Comparison of ENCODE assay signal across 9 cellular contexts in genomic region chr11:13955971-13956421, GRCh38. TPM values are rescaled to one million over a fixed set of nuclear protein-coding genes. Genes with fewer than 3 reads are reported as not detected.
DNase-seq lines count a peak whose midpoint lies in the region; ATAC-seq, FAIRE-seq and TF ChIP-seq lines count a peak whose summit lies in the region.
"Had no signal": no experiment of that assay in that cellular context is flagged by ENCODE, and none has a peak within 500 bp of the region (broad histone marks: within the 10 kb centered on the region; RNA-seq: fewer than 3 reads in every experiment).

No MANE protein-coding gene starts in this region.

- CTCF ChIA-PET in SK-N-SH (lab: Yijun Ruan, JAX): interaction anchor here (0.8 to 15.0 kb wide), 26 partner anchors 9 to 499 kb away, joined by 3 to 101 read pairs (median 4); no protein-coding TSS in a partner anchor

- peak; percentile 86 for TF ChIP-seq CTCF in SK-N-SH (IDR thresholded peaks at IDR 0.05)
- peak; percentile 91 for TF ChIP-seq CTCF in astrocyte (IDR thresholded peaks at IDR 0.05; ENCODE audit: insufficient read depth, low read depth, low read length)

- DNase-seq in NCI-H1436 (lab: John Stamatoyannopoulos, UW) (peak; percentile 33), NCI-H1436 treated with DMSO at 0.1 percent for 48 hours (lab: John Stamatoyannopoulos, UW) (no peak), SK-N-SH (peak; percentile 44), astrocyte (ENCODE audit: low read depth) (peak; percentile 29), hypothalamus (lab: John Stamatoyannopoulos, UW) (peak in 27 of 51 donors; percentile 6 to 61 (median 31)), smooth muscle cell of the brain vasculature (ENCODE audit: low read depth, low spot score) (peak; percentile 53)
- peak; percentile 52 for DNase-seq in Jurkat, Clone E6-1 (ENCODE audit: low read depth, low spot score)

- no peak for ATAC-seq in GM19395 (IDR thresholded peaks at IDR 0.05; ENCODE audit: unreplicated experiment)

- no peaks in the 10 kb centered on the region for H3K4me1 Mint-ChIP-seq in astrocyte (ENCODE audit: low read depth, unreplicated experiment)

- H3K36me3 Mint-ChIP-seq in astrocyte (ENCODE audit: low read depth, unreplicated experiment): no peaks in the 10 kb centered on the region

- H3K27ac Mint-ChIP-seq in astrocyte (ENCODE audit: unreplicated experiment): no peak overlapping the region
- H3K27ac Mint-ChIP-seq: dendritic cell treated with granulocyte-macrophage colony-stimulating factor and Interleukin-4, amounts not matched to agents 40 ng/mL and 50 ng/mL, for 4 days had no signal

- no peaks in the 10 kb centered on the region for H3F3A ChIP-seq in SK-N-SH (replicated peaks; ENCODE audit: insufficient read depth)

- no peaks in the 10 kb centered on the region for H3K9me3 Mint-ChIP-seq in astrocyte (ENCODE audit: unreplicated experiment)
- H3K9me3 Mint-ChIP-seq: dendritic cell treated with granulocyte-macrophage colony-stimulating factor and Interleukin-4, amounts not matched to agents 40 ng/mL and 50 ng/mL, for 4 days had no signal

- H3K4me2 ChIP-seq in SK-N-SH (no peak overlapping the region), astrocyte (ENCODE audit: low read length) (no peak overlapping the region)

- no peak overlapping the region for H3K4me3 Mint-ChIP-seq in astrocyte (ENCODE audit: unreplicated experiment)
- H3K4me3 Mint-ChIP-seq: dendritic cell treated with granulocyte-macrophage colony-stimulating factor and Interleukin-4, amounts not matched to agents 40 ng/mL and 50 ng/mL, for 4 days had no signal

- peaks cover 11% of the 10 kb centered on the region; the same call in 1 of the 2 replicates for H3K27me3 ChIP-seq in SK-N-SH (ENCODE audit: insufficient read depth)
- peaks cover 66% of the 10 kb centered on the region for H3K27me3 ChIP-seq in astrocyte (ENCODE audit: insufficient read depth, low read length)

- H3K4me1 ChIP-seq in SK-N-SH (ENCODE audit: control insufficient read depth in 1 of 2, insufficient read depth in 2 of 2, low read depth in 1 of 2, low read length in 1 of 2) (peaks cover 0 to 6% of the 10 kb centered on the region in 2 experiments; a peak in 1 of 4 replicates), astrocyte (ENCODE audit: insufficient read depth, low read length) (no peaks in the 10 kb centered on the region)

- no peaks in the 10 kb centered on the region for H3K9me3 ChIP-seq in SK-N-SH
- no peaks in the 10 kb centered on the region for H3K9me3 ChIP-seq in astrocyte (ENCODE audit: insufficient read depth, low read depth, low read length)

- H3K36me3 ChIP-seq in SK-N-SH (replicated peaks in 1 of 2; ENCODE audit: control insufficient read depth in 1 of 2, insufficient read depth in 2 of 2, low read length in 1 of 2): no peaks in the 10 kb centered on the region
- H3K36me3 ChIP-seq in astrocyte (ENCODE audit: insufficient read depth, low read length): no peaks in the 10 kb centered on the region

- WGBS in SK-N-SH (ENCODE audit: low lambda C conversion rate): 31% methylated on average over 5 of the region's 5 CpGs

- H3K27me3 Mint-ChIP-seq in astrocyte (ENCODE audit: low read depth, unreplicated experiment): peaks cover 28% of the 10 kb centered on the region

- peak; percentile 87 for TF ChIP-seq RAD21 in SK-N-SH (IDR thresholded peaks at IDR 0.05; ENCODE audit: low read length)

- no peak for FAIRE-seq in astrocyte (lab: Jason Lieb, UNC)

- no peak overlapping the region for H3K27ac ChIP-seq in SK-N-SH (ENCODE audit: low read depth in 2 of 2, low read length in 1 of 2)
- H3K27ac ChIP-seq in astrocyte (ENCODE audit: low read depth, low read length): no peak overlapping the region

- POLR2A ChIA-PET in SK-N-SH (lab: Yijun Ruan, JAX): no interaction called here

- H3K9me2 ChIP-seq in SK-N-SH: no peaks in the 10 kb centered on the region

- H3K79me2 ChIP-seq in SK-N-SH (ENCODE audit: insufficient read depth) (no peaks in the 10 kb centered on the region), astrocyte (ENCODE audit: insufficient read depth, low read length) (no peaks in the 10 kb centered on the region)

- H4K20me1 ChIP-seq in SK-N-SH (ENCODE audit: insufficient read depth): no peaks in the 10 kb centered on the region
- H4K20me1 ChIP-seq in astrocyte (ENCODE audit: insufficient read depth, low read length): no peaks in the 10 kb centered on the region

- no peak for TF ChIP-seq EP300 in SK-N-SH (IDR thresholded peaks at IDR 0.05; ENCODE audit: borderline replicate concordance in 1 of 2, low read depth in 1 of 2, low read length in 1 of 2)

- H3K9ac ChIP-seq in SK-N-SH (no peak overlapping the region), astrocyte (ENCODE audit: low read length) (no peak overlapping the region)

- H3K4me3 ChIP-seq in Jurkat, Clone E6-1 (ENCODE audit: low read length): no peak overlapping the region
- H3K4me3 ChIP-seq in SK-N-SH (ENCODE audit: low read depth in 2 of 2, low read length in 1 of 2): no peak overlapping the region; a peak in 1 of 4 replicates
- H3K4me3 ChIP-seq in astrocyte (ENCODE audit: insufficient read depth, low read depth, low read length): no peak overlapping the region

- H2AFZ ChIP-seq in SK-N-SH (ENCODE audit: low read depth): no peak overlapping the region
- H2AFZ ChIP-seq in astrocyte (ENCODE audit: low read depth, low read length): no peak overlapping the region

TF ChIP-seq in SK-N-SH, 30 proteins besides CTCF, POLR2A, EP300 and RAD21:
- TF ChIP-seq SMC3 (IDR thresholded peaks at IDR 0.05; ENCODE audit: low read depth, low read length) (peak; percentile 83), RFX5 (IDR thresholded peaks at IDR 0.05; ENCODE audit: low read length) (no peak), TAF1 (IDR thresholded peaks at IDR 0.05; ENCODE audit: borderline replicate concordance, low read depth, low read length) (no peak), USF1 (IDR thresholded peaks at IDR 0.05; ENCODE audit: borderline replicate concordance, low read depth) (peak; percentile 61; the same call in 1 of the 2 replicates), RCOR1 (IDR thresholded peaks at IDR 0.05; ENCODE audit: low read length) (no peak; the same call in 1 of the 2 replicates), MAX (IDR thresholded peaks at IDR 0.05; ENCODE audit: low read depth) (0 out of 2 replicates have a peak, but pooled peaks have one; percentile 32)

RNA-seq across cellular contexts. Expression of gene SPON1, which starts 6.5 kb away (rescaled TPM):
- not detected for polyA plus RNA-seq in Jurkat, Clone E6-1 (2012; ENCODE audit: insufficient read depth, insufficient read length)
- polyA plus RNA-seq in SK-N-SH (2012; rRNA removed): not detected in 2 replicates
- not detected in 2 replicates for polyA plus RNA-seq in SK-N-SH (2012; cell fraction: cytosol; rRNA removed)
- polyA plus RNA-seq in SK-N-SH (2012; cell fraction: nucleus; rRNA removed): 0.01 TPM in 1 of 2 replicates, not detected in the other
- 1.5 and 2.0 TPM in 2 replicates for total RNA-seq in astrocyte
